Comparison of ENCODE assay signal across 8 cellular contexts in genomic region chr9:98192503-98193335, GRCh38. TPM values are rescaled to one million over a fixed set of nuclear protein-coding genes. Genes with fewer than 3 reads are reported as not detected.
DNase-seq lines count a peak whose midpoint lies in the region; ATAC-seq, FAIRE-seq and TF ChIP-seq lines count a peak whose summit lies in the region.

A gene with protein sequence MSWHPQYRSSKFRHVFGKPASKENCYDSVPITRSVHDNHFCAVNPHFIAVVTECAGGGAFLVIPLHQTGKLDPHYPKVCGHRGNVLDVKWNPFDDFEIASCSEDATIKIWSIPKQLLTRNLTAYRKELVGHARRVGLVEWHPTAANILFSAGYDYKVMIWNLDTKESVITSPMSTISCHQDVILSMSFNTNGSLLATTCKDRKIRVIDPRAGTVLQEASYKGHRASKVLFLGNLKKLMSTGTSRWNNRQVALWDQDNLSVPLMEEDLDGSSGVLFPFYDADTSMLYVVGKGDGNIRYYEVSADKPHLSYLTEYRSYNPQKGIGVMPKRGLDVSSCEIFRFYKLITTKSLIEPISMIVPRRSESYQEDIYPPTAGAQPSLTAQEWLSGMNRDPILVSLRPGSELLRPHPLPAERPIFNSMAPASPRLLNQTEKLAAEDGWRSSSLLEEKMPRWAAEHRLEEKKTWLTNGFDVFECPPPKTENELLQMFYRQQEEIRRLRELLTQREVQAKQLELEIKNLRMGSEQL (minus strand): TSS chr9:98192637. CDS start chr9:98157660, 34,977 bp downstream.

- no peaks in the 10 kb centered on the region for H3K9me3 ChIP-seq in left lung

- ATAC-seq in HG03039 (IDR thresholded peaks at IDR 0.05; ENCODE audit: unreplicated experiment) (peak; percentile 66), left lung (peak; percentile 88), GM18520 (IDR thresholded peaks at IDR 0.05; ENCODE audit: unreplicated experiment) (no peak)

- DNase-seq in GM12891 (ENCODE audit: insufficient read length, low spot score), result peak; percentile 86
- DNase-seq in NCI-H2227 (lab: John Stamatoyannopoulos, UW; ENCODE audit: unreplicated experiment), result peak; percentile 86
- peak; percentile 77 for DNase-seq in activated CD4-positive, alpha-beta T cell treated with anti-CD3 and anti-CD28 coated beads for 48 hours
- DNase-seq in dedifferentiated amniotic fluid mesenchymal stem cell (ENCODE audit: extremely low spot score), result peak; percentile 44
- DNase-seq in left lung, result peak; percentile 84 to 96
- peak; percentile 50 for DNase-seq in stimulated activated CD4-positive, alpha-beta T cell treated with anti-CD3 and anti-CD28 coated beads, Interleukin-2, amount 100 ng/mL, for 4 hours (ENCODE audit: low read depth)

- peaks cover 0 to 4% of the 10 kb centered on the region in 2 donors for H3K27me3 ChIP-seq in left lung

- peak in 1 of 2 donors; percentile 30 for TF ChIP-seq CTCF in left lung (IDR thresholded peaks at IDR 0.05)

- peak within 1 kb of the TSS; percentile 76 to 77 for H3K27ac ChIP-seq in left lung

- peak within 1 kb of the TSS; percentile 39 to 65 for H3K4me3 ChIP-seq in left lung

- FAIRE-seq in GM12891 (lab: Jason Lieb, UNC), result peak; percentile 57

- TF ChIP-seq POLR2A in GM12891 (IDR thresholded peaks at IDR 0.05; ENCODE audit: low read depth, low read length), result no peak

- H3K36me3 ChIP-seq in left lung, result peaks cover 0 to 17% of the 10 kb centered on the region in 2 donors

- intact Hi-C loops in left lung (cut with DNase I), result no loop called here

- H3K4me1 ChIP-seq in left lung, result peaks cover 3 to 23% of the 10 kb centered on the region in 2 donors

TF ChIP-seq in GM12891, 5 proteins besides CTCF, POLR2A, EP300 and RAD21:
- no peak for TF ChIP-seq SPI1 (IDR thresholded peaks at IDR 0.05; ENCODE audit: low read depth, low read length)
- no peak for TF ChIP-seq POLR2AphosphoS5 (IDR thresholded peaks at IDR 0.05; ENCODE audit: low read depth, low read length)
- TF ChIP-seq POU2F2 (IDR thresholded peaks at IDR 0.05; ENCODE audit: low read depth, low read length), result no peak

RNA-seq across cellular contexts. Expression of the gene that starts here (rescaled TPM):
- 0.65 TPM for polyA plus RNA-seq in GM12891 (2012; ENCODE audit: low read depth, missing spikeins)
- 10 to 100 TPM; 14.9 to 20.4 TPM for total RNA-seq in left lung
